ENCODE assay signal across 21 cellular contexts in genomic region chr2:46431481-46432235, GRCh38. TPM values are rescaled to one million over a fixed set of nuclear protein-coding genes. Genes with fewer than 3 reads are reported as not detected.
DNase-seq lines count a peak whose midpoint lies in the region; ATAC-seq and TF ChIP-seq lines count a peak whose summit lies in the region.
"Had no signal": no experiment of that assay in that cellular context is flagged by ENCODE, and none has a peak within 500 bp of the region (broad histone marks: within the 10 kb centered on the region; RNA-seq: fewer than 3 reads in every experiment).

No MANE protein-coding gene starts in this region.

- POLR2A ChIA-PET in AG04450 (lab: Yijun Ruan, JAX), result no interaction called here

- H3K9me3 ChIP-seq in AG04450 (ENCODE audit: control insufficient read depth, insufficient read depth, low read length) (peaks cover 8% of the 10 kb centered on the region), tibial nerve (no peaks in the 10 kb centered on the region)
- H3K9me3 ChIP-seq: transverse colon had no signal

- no peak for TF ChIP-seq EP300 in tibial nerve (IDR thresholded peaks at IDR 0.05)

- no peaks in the 10 kb centered on the region for H3K27me3 Mint-ChIP-seq in effector memory CD8-positive, alpha-beta T cell
- H3K27me3 Mint-ChIP-seq: activated CD8-positive, alpha-beta T cell treated with anti-CD3 and anti-CD28 coated beads for 36 hours had no signal

- no peaks in the 10 kb centered on the region for H3K9me3 Mint-ChIP-seq in effector memory CD8-positive, alpha-beta T cell

- H3K36me3 ChIP-seq in tibial nerve, result no peaks in the 10 kb centered on the region
- H3K36me3 ChIP-seq: BLaER1, cardiac muscle cell, transverse colon had no signal

- peak overlapping the region; percentile 13 for H3K27ac ChIP-seq in AG04450 (ENCODE audit: low read depth, low read length)
- no peak overlapping the region for H3K27ac ChIP-seq in tibial nerve
- H3K27ac ChIP-seq: BLaER1, cardiac muscle cell, epithelial cell of prostate, transverse colon had no signal

- H3K4me1 Mint-ChIP-seq in effector memory CD8-positive, alpha-beta T cell (ENCODE audit: low read depth in 2 of 2), result peaks cover 45 to 59% of the 10 kb centered on the region in 2 donors

- CTCF ChIA-PET in AG04450 (lab: Charles Lee), result no interaction called here

- H3K4me3 ChIP-seq in AG04450 (ENCODE audit: low read depth, low read length) (no peak overlapping the region), tibial nerve (no peak overlapping the region)
- H3K4me3 ChIP-seq: BLaER1, cardiac muscle cell, transverse colon had no signal

- H3K27ac Mint-ChIP-seq in effector memory CD8-positive, alpha-beta T cell, result peak overlapping the region in 1 of 2 donors; percentile 86
- H3K27ac Mint-ChIP-seq: activated CD8-positive, alpha-beta T cell treated with anti-CD3 and anti-CD28 coated beads for 36 hours; progenitor cell of endocrine pancreas had no signal

- peaks cover 0 to 20% (median 0%) of the 10 kb centered on the region in 4 donors for H3K4me1 ChIP-seq in tibial nerve
- H3K4me1 ChIP-seq: BLaER1, transverse colon had no signal

- no peaks in the 10 kb centered on the region for H3K36me3 Mint-ChIP-seq in effector memory CD8-positive, alpha-beta T cell (ENCODE audit: insufficient read depth)

- peak overlapping the region; percentile 1 to 29 for H3K4me3 Mint-ChIP-seq in effector memory CD8-positive, alpha-beta T cell
- H3K4me3 Mint-ChIP-seq: activated CD8-positive, alpha-beta T cell treated with anti-CD3 and anti-CD28 coated beads for 36 hours had no signal

- DNase-seq in AG04450 (ENCODE audit: low read depth, low spot score) (no peak), DMS 273 (lab: John Stamatoyannopoulos, UW; ENCODE audit: unreplicated experiment) (peak; percentile 78), NCI-H526 treated with DMSO at 0.1 percent for 48 hours (lab: John Stamatoyannopoulos, UW) (peak; percentile 23), tibial nerve (ENCODE audit: low spot score in 2 of 2) (no peak), middle frontal gyrus (ENCODE audit: extremely low spot score, low spot score) (no peak)
- no peak for DNase-seq in effector memory CD8-positive, alpha-beta T cell
- DNase-seq: activated CD8-positive, alpha-beta T cell treated with anti-CD3 and anti-CD28 coated beads for 36 hours; activated effector memory CD4-positive, alpha-beta T cell treated with anti-CD3 and anti-CD28 coated beads, Interleukin-2, amount 50 U/mL, for 16 hours; hippocampal formation; left colon; NCI-H146; NCI-H774; transverse colon had no signal

- 78 to 87% methylated on average over 5 of the region's 5 CpGs for WGBS in tibial nerve, 2 donors

- no peak for TF ChIP-seq CTCF in AG04450 (IDR thresholded peaks at IDR 0.05; ENCODE audit: low read depth, low read length)
- TF ChIP-seq CTCF in tibial nerve (IDR thresholded peaks at IDR 0.05), result no peak

- no peaks in the 10 kb centered on the region for H3K27me3 ChIP-seq in AG04450 (ENCODE audit: control insufficient read depth, insufficient read depth, low read length)
- no peaks in the 10 kb centered on the region for H3K27me3 ChIP-seq in tibial nerve
- H3K27me3 ChIP-seq: BLaER1, cardiac muscle cell, transverse colon had no signal

- no peak for TF ChIP-seq POLR2A in tibial nerve (IDR thresholded peaks at IDR 0.05)

- ATAC-seq in effector memory CD8-positive, alpha-beta T cell (replicated peaks), result peak; percentile 58
- no peak for ATAC-seq in GM19452 (IDR thresholded peaks at IDR 0.05; ENCODE audit: unreplicated experiment)
- no peak for ATAC-seq in HG03342 (IDR thresholded peaks at IDR 0.05; ENCODE audit: unreplicated experiment)
- ATAC-seq: activated CD8-positive, alpha-beta T cell treated with anti-CD3 and anti-CD28 coated beads for 36 hours; left colon; Right ventricle myocardium inferior had no signal

RNA-seq across cellular contexts. Expression of gene TMEM247, which starts 47.7 kb away (rescaled TPM):
- not detected in 2 replicates for polyA plus RNA-seq in AG04450 (2011; rRNA removed)
- not detected in 2 replicates for polyA minus RNA-seq in AG04450 (2011; rRNA and poly(A)+ RNA removed)
- not detected for total RNA-seq in tibial nerve
- total RNA-seq: activated CD8-positive, alpha-beta T cell treated with anti-CD3 and anti-CD28 coated beads for 36 hours; cardiac muscle cell; Daoy; left colon; progenitor cell of endocrine pancreas; Right ventricle myocardium inferior; transverse colon had no signal
- polyA plus RNA-seq: cardiac muscle cell had no signal

Comparison
In these comparisons a context has a peak if more than half of its experiments do, and no peak if none do; other contexts are left out.
1. DNase-seq: peak in DMS 273 (single experiment) and NCI-H526 treated with DMSO at 0.1 percent for 48 hours (single experiment); none in AG04450 (single experiment), effector memory CD8-positive, alpha-beta T cell (0 of 3), tibial nerve (0 of 2) and middle frontal gyrus (single experiment).